Comparison of ENCODE assay signal across 1 cellular context in the genomic region with DNA sequence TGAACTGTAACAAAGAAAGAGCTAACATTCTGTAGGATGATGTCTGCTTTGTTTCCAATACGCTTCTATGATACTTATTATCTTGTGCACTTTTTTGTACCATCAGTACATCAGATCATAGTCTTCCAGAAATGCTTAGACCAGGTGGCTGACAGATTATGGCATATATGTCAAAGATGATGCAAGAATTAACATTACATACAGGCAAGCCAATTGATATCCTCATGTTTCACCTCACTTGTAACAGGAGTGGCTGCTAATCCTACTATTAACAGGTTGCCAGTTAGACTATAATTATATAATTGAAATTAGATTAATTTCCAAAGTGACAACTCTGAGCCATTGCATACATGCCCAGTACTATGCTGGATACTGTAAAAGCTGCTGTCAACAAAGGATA.
A peak's percentile ranks its signal among the peaks of the same experiment; 100 is the strongest.
TF ChIP-seq lines count a peak whose summit lies in the region.

No MANE protein-coding gene starts in this region.

TF ChIP-seq in K562, 482 proteins besides CTCF, POLR2A, EP300 and RAD21:
- no peak for TF ChIP-seq MCM2 (IDR thresholded peaks at IDR 0.05; ENCODE audit: low read depth)
- TF ChIP-seq TAL1 (IDR thresholded peaks at IDR 0.05), result peak; percentile 56
- TF ChIP-seq FOXK1 (CRISPR knock-in tag; IDR thresholded peaks at IDR 0.05; ENCODE audit: borderline replicate concordance), result no peak
- no peak for TF ChIP-seq POLR2G (IDR thresholded peaks at IDR 0.05; ENCODE audit: low read depth, low read length)
- TF ChIP-seq BCL6 (CRISPR knock-in tag; IDR thresholded peaks at IDR 0.05), result no peak
- TF ChIP-seq ESRRB (CRISPR knock-in tag; IDR thresholded peaks at IDR 0.05; ENCODE audit: borderline replicate concordance), result no peak
- TF ChIP-seq CEBPB (tag; IDR thresholded peaks at IDR 0.05), result peak; percentile 81
- TF ChIP-seq TRIM24 (IDR thresholded peaks at IDR 0.05), result peak in 1 of 2 experiments; percentile 21; a peak in 1 of 4 replicates
- TF ChIP-seq HNRNPLL (IDR thresholded peaks at IDR 0.05; ENCODE audit: low read depth, low read length, poor library complexity, severe bottlenecking), result no peak
- TF ChIP-seq CEBPG (CRISPR knock-in tag; IDR thresholded peaks at IDR 0.05), result peak; percentile 63; the same call in 1 of the 2 replicates
- TF ChIP-seq CEBPG (tag; conservative IDR thresholded peaks at IDR 0.05 in 1 of 2, IDR thresholded peaks at IDR 0.05 in 1 of 2), result peak; percentile 81 to 85
- TF ChIP-seq, protein P1, sequence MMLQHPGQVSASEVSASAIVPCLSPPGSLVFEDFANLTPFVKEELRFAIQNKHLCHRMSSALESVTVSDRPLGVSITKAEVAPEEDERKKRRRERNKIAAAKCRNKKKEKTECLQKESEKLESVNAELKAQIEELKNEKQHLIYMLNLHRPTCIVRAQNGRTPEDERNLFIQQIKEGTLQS (IDR thresholded peaks at IDR 0.05), result peak; percentile 91
- TF ChIP-seq, protein P1 (CRISPR knock-in tag; conservative IDR thresholded peaks at IDR 0.05), result no peak
- peak; percentile 50; the same call in 1 of the 2 replicates for TF ChIP-seq TEAD4 (IDR thresholded peaks at IDR 0.05; ENCODE audit: low read length)
- TF ChIP-seq TEAD4 (CRISPR knock-in tag; IDR thresholded peaks at IDR 0.05; ENCODE audit: borderline replicate concordance), result no peak
- TF ChIP-seq, protein P2, sequence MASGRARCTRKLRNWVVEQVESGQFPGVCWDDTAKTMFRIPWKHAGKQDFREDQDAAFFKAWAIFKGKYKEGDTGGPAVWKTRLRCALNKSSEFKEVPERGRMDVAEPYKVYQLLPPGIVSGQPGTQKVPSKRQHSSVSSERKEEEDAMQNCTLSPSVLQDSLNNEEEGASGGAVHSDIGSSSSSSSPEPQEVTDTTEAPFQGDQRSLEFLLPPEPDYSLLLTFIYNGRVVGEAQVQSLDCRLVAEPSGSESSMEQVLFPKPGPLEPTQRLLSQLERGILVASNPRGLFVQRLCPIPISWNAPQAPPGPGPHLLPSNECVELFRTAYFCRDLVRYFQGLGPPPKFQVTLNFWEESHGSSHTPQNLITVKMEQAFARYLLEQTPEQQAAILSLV (tag; IDR thresholded peaks at IDR 0.05), result 0 out of 2 replicates have a peak, but pooled peaks have one; percentile 45
- TF ChIP-seq EP400 (IDR thresholded peaks at IDR 0.05), result 0 out of 2 replicates have a peak, but pooled peaks have one; percentile 38
- TF ChIP-seq NFIC (IDR thresholded peaks at IDR 0.05), result no peak
- TF ChIP-seq TCF3 (CRISPR knock-in tag; IDR thresholded peaks at IDR 0.05), result 0 out of 2 replicates have a peak, but pooled peaks have one; percentile 16
- TF ChIP-seq MEIS2 (IDR thresholded peaks at IDR 0.05; ENCODE audit: partially characterized antibody), result peak; percentile 47
- TF ChIP-seq CBFA2T3 (IDR thresholded peaks at IDR 0.05), result peak; percentile 54
